Comparison of ENCODE assay signal across 18 cellular contexts in genomic region chr9:93084471-93084881, GRCh38. TPM values are rescaled to one million over a fixed set of nuclear protein-coding genes. Genes with fewer than 3 reads are reported as not detected.
A peak's percentile ranks its signal among the peaks of the same experiment; 100 is the strongest.
DNase-seq lines count a peak whose midpoint lies in the region; ATAC-seq, FAIRE-seq and TF ChIP-seq lines count a peak whose summit lies in the region.
"Had no signal": no experiment of that assay in that cellular context is flagged by ENCODE, and none has a peak within 500 bp of the region (broad histone marks: within the 10 kb centered on the region; RNA-seq: fewer than 3 reads in every experiment).

No MANE protein-coding gene starts in this region.

- H4K20me1 ChIP-seq in HepG2 (ENCODE audit: insufficient read depth, low read length), result no peaks in the 10 kb centered on the region

- H3K27ac Mint-ChIP-seq in activated CD4-positive, alpha-beta memory T cell treated with anti-CD3 and anti-CD28 coated beads, Interleukin-2, amount 10 ng/mL, durations not matched to agents 7 days and 5 days, result peak overlapping the region; percentile 91
- H3K27ac Mint-ChIP-seq in naive thymus-derived CD4-positive, alpha-beta T cell, result peak overlapping the region in 4 of 9 donors; percentile 14 to 98 (median 60)

- no peak overlapping the region for H3K4me3 Mint-ChIP-seq in activated CD4-positive, alpha-beta memory T cell treated with anti-CD3 and anti-CD28 coated beads, Interleukin-2, amount 10 ng/mL, durations not matched to agents 7 days and 5 days
- H3K4me3 Mint-ChIP-seq in naive thymus-derived CD4-positive, alpha-beta T cell, result no peak overlapping the region
- H3K4me3 Mint-ChIP-seq: dendritic cell treated with granulocyte-macrophage colony-stimulating factor and Interleukin-4, amounts not matched to agents 40 ng/mL and 50 ng/mL, for 4 days had no signal

- peaks cover 72% of the 10 kb centered on the region for H3K36me3 Mint-ChIP-seq in activated CD4-positive, alpha-beta memory T cell treated with anti-CD3 and anti-CD28 coated beads, Interleukin-2, amount 10 ng/mL, durations not matched to agents 7 days and 5 days (ENCODE audit: low read depth)
- H3K36me3 Mint-ChIP-seq in naive thymus-derived CD4-positive, alpha-beta T cell, result peaks cover 14 to 62% (median 44%) of the 10 kb centered on the region in 5 donors

- no peak overlapping the region for H3K9ac ChIP-seq in HepG2 (ENCODE audit: insufficient read depth, low read depth, low read length)

- FAIRE-seq in HepG2 (lab: Jason Lieb, UNC), result no peak
- FAIRE-seq: islet of Langerhans, K562 had no signal

- H3K79me2 ChIP-seq in HepG2 (ENCODE audit: insufficient read depth, low read length), result no peaks in the 10 kb centered on the region
- H3K79me2 ChIP-seq: hepatocyte had no signal

- no peak overlapping the region for H3K27ac ChIP-seq in right lobe of liver
- H3K27ac ChIP-seq in HepG2 (ENCODE audit: extremely low read length, insufficient read depth, low read length), result no peak overlapping the region
- H3K27ac ChIP-seq in naive thymus-derived CD4-positive, alpha-beta T cell (ENCODE audit: low read depth, low read length), result peak overlapping the region; percentile 68
- H3K27ac ChIP-seq: hepatocyte, PC-9 had no signal

- peak in 2 of 3 donors; percentile 37 to 43 for DNase-seq in right lobe of liver
- DNase-seq in HepG2 (ENCODE audit: low spot score), result no peak
- no peak for DNase-seq in activated CD4-positive, alpha-beta memory T cell treated with anti-CD3 and anti-CD28 coated beads, Interleukin-2, amount 10 ng/mL, durations not matched to agents 7 days and 5 days
- DNase-seq in naive thymus-derived CD4-positive, alpha-beta T cell, result peak in 1 of 9 donors; percentile 17
- DNase-seq in SKM-1 treated with dmso at 0.1 percent for 144 hours (lab: John Stamatoyannopoulos, UW; ENCODE audit: unreplicated experiment), result no peak
- DNase-seq in NCI-H510A (lab: John Stamatoyannopoulos, UW), result no peak
- DNase-seq: foreskin fibroblast; NCI-H187; PC-9; stimulated activated CD4-positive, alpha-beta T cell treated with anti-CD3 and anti-CD28 coated beads, Interleukin-12 subunit alpha, Interleukin-12 subunit beta, amount 100 ng/mL, for 4 hours; T1000 had no signal

- no peaks in the 10 kb centered on the region for H3K4me1 ChIP-seq in right lobe of liver
- H3K4me1 ChIP-seq in HepG2 (ENCODE audit: insufficient read depth, low read length), result peaks cover 9% of the 10 kb centered on the region
- peaks cover 18 to 25% of the 10 kb centered on the region in 2 donors for H3K4me1 ChIP-seq in naive thymus-derived CD4-positive, alpha-beta T cell (ENCODE audit: control insufficient read depth in 2 of 2, insufficient read depth in 2 of 2, low read length in 2 of 2)

- H3K27me3 ChIP-seq in right lobe of liver, result no peaks in the 10 kb centered on the region
- peaks cover 1 to 3% of the 10 kb centered on the region in 2 experiments; a peak in 2 of 5 replicates for H3K27me3 ChIP-seq in HepG2 (ENCODE audit: control insufficient read depth in 1 of 2, insufficient read depth in 2 of 2, low read length in 2 of 2)
- no peaks in the 10 kb centered on the region for H3K27me3 ChIP-seq in naive thymus-derived CD4-positive, alpha-beta T cell (ENCODE audit: control insufficient read depth in 2 of 2, insufficient read depth in 2 of 2, low read length in 2 of 2)
- H3K27me3 ChIP-seq: hepatocyte had no signal

- H3K36me3 ChIP-seq in right lobe of liver, result peaks cover 0 to 4% (median 0%) of the 10 kb centered on the region in 4 donors
- no peaks in the 10 kb centered on the region for H3K36me3 ChIP-seq in HepG2 (replicated peaks in 1 of 2; ENCODE audit: control insufficient read depth in 1 of 2, insufficient read depth in 2 of 2, low read length in 2 of 2)
- peaks cover 0 to 85% (median 42%) of the 10 kb centered on the region in 3 experiments for H3K36me3 ChIP-seq in naive thymus-derived CD4-positive, alpha-beta T cell (ENCODE audit: control insufficient read depth in 2 of 3, insufficient read depth in 3 of 3, low read length in 3 of 3)

- no peak for TF ChIP-seq CTCF in right lobe of liver (IDR thresholded peaks at IDR 0.05)
- TF ChIP-seq CTCF in HepG2 (CRISPR knock-in tag; IDR thresholded peaks at IDR 0.05), result no peak

- CTCF ChIA-PET in HepG2 (lab: Yijun Ruan, JAX; ENCODE audit: low intra/inter-chr PET ratio, low total read pairs), result no interaction called here
- CTCF ChIA-PET in activated CD4-positive, alpha-beta memory T cell treated with anti-CD3 and anti-CD28 coated beads, Interleukin-2, amount 10 ng/mL, durations not matched to agents 7 days and 5 days (lab: Charles Lee), result interaction anchor here (1.2 to 2.5 kb wide), 3 partner anchors 20 to 81 kb away, joined by 3 to 8 read pairs (median 8); no protein-coding TSS in a partner anchor
- CTCF ChIA-PET in naive thymus-derived CD4-positive, alpha-beta T cell (lab: Charles Lee), result no interaction called here

- TF ChIP-seq EP300 in HepG2 (IDR thresholded peaks at IDR 0.05; ENCODE audit: low read depth in 2 of 2, low read length in 2 of 2) (no peak), HepG2 (CRISPR knock-in tag; IDR thresholded peaks at IDR 0.05; ENCODE audit: borderline replicate concordance) (no peak)

- TF ChIP-seq POLR2A in right lobe of liver (IDR thresholded peaks at IDR 0.05) (no peak), HepG2 (IDR thresholded peaks at IDR 0.05; ENCODE audit: insufficient read depth in 1 of 2, low read depth in 2 of 2, low read length in 2 of 2) (no peak)

- TF ChIP-seq RAD21 in HepG2 (CRISPR knock-in tag; IDR thresholded peaks at IDR 0.05), result no peak

- H3K4me3 ChIP-seq in right lobe of liver, result no peak overlapping the region
- no peak overlapping the region for H3K4me3 ChIP-seq in HepG2 (replicated peaks in 1 of 3; ENCODE audit: insufficient read depth in 1 of 3, low read depth in 2 of 3, low read length in 3 of 3)
- H3K4me3 ChIP-seq in naive thymus-derived CD4-positive, alpha-beta T cell (ENCODE audit: low read length), result no peak overlapping the region
- H3K4me3 ChIP-seq: hepatocyte, K562, PC-9 had no signal

- no peak overlapping the region for H3K4me2 ChIP-seq in HepG2 (ENCODE audit: low read depth, low read length)
- H3K4me2 ChIP-seq: hepatocyte, PC-9 had no signal

- H3K9me3 Mint-ChIP-seq in activated CD4-positive, alpha-beta memory T cell treated with anti-CD3 and anti-CD28 coated beads, Interleukin-2, amount 10 ng/mL, durations not matched to agents 7 days and 5 days, result peaks cover 7% of the 10 kb centered on the region
- H3K9me3 Mint-ChIP-seq in naive thymus-derived CD4-positive, alpha-beta T cell, result peaks cover 0 to 7% (median 0%) of the 10 kb centered on the region in 11 donors
- H3K9me3 Mint-ChIP-seq: naive thymus-derived CD8-positive, alpha-beta T cell had no signal

- no peak for ATAC-seq in right lobe of liver
- no peak for ATAC-seq in HepG2
- no peak for ATAC-seq in naive thymus-derived CD4-positive, alpha-beta T cell
- no peak for ATAC-seq in GM21447 (IDR thresholded peaks at IDR 0.05; ENCODE audit: unreplicated experiment)
- ATAC-seq: K562 had no signal

- H3K9me3 ChIP-seq in right lobe of liver (no peaks in the 10 kb centered on the region), HepG2 (ENCODE audit: low read length) (no peaks in the 10 kb centered on the region)
- no peaks in the 10 kb centered on the region for H3K9me3 ChIP-seq in naive thymus-derived CD4-positive, alpha-beta T cell (ENCODE audit: control insufficient read depth in 2 of 3, low read length in 3 of 3)

- no peaks in the 10 kb centered on the region for H3K27me3 Mint-ChIP-seq in activated CD4-positive, alpha-beta memory T cell treated with anti-CD3 and anti-CD28 coated beads, Interleukin-2, amount 10 ng/mL, durations not matched to agents 7 days and 5 days
- no peaks in the 10 kb centered on the region for H3K27me3 Mint-ChIP-seq in naive thymus-derived CD4-positive, alpha-beta T cell
- H3K27me3 Mint-ChIP-seq: activated naive CD8-positive, alpha-beta T cell; dendritic cell treated with granulocyte-macrophage colony-stimulating factor and Interleukin-4, amounts not matched to agents 40 ng/mL and 50 ng/mL, for 4 days; naive thymus-derived CD8-positive, alpha-beta T cell had no signal

- BruUV-seq in HepG2 (replicated peaks; lab: Mats Ljungman, UMichigan), result no TSS peak

- POLR2A ChIA-PET in HepG2 (lab: Yijun Ruan, JAX), result interaction anchor here (1.1 kb wide), 1 partner anchor 11 kb away, joined by 3 read pairs; no protein-coding TSS in a partner anchor
- POLR2A ChIA-PET in activated CD4-positive, alpha-beta memory T cell treated with anti-CD3 and anti-CD28 coated beads, Interleukin-2, amount 10 ng/mL, durations not matched to agents 7 days and 5 days (lab: Charles Lee), result interaction anchor here (0.6 to 5.0 kb wide), 7 partner anchors 8 to 130 kb away, joined by 3 to 32 read pairs (median 6); partner anchors contain the start of gene CARD19
- POLR2A ChIA-PET in naive thymus-derived CD4-positive, alpha-beta T cell (lab: Charles Lee), result interaction anchor here (0.6 to 3.1 kb wide), 6 partner anchors 8 to 27 kb away, joined by 3 to 14 read pairs (median 6); no protein-coding TSS in a partner anchor

- WGBS in right lobe of liver (ENCODE audit: insufficient coverage, low coverage, low lambda C conversion rate, missing lambda C conversion rate), result 93% methylated on average over 2 of the region's 6 CpGs
- no CpG with 5 or more reads among the region's 6 CpGs for WGBS in HepG2 (ENCODE audit: low lambda C conversion rate)

- intact Hi-C loops in right lobe of liver (cut with DNase I), result no loop called here
- intact Hi-C loops in HepG2 (cut with micrococcal nuclease; ENCODE audit: unreplicated experiment), result no loop called here
- intact Hi-C loops in naive thymus-derived CD4-positive, alpha-beta T cell (cut with micrococcal nuclease), result no loop called here

- H3K4me1 Mint-ChIP-seq in activated CD4-positive, alpha-beta memory T cell treated with anti-CD3 and anti-CD28 coated beads, Interleukin-2, amount 10 ng/mL, durations not matched to agents 7 days and 5 days, result peaks cover 44% of the 10 kb centered on the region
- peaks cover 14 to 46% (median 40%) of the 10 kb centered on the region in 7 donors for H3K4me1 Mint-ChIP-seq in naive thymus-derived CD4-positive, alpha-beta T cell

- in situ Hi-C loops in HepG2 (cut with HindIII; ENCODE audit: extremely low pct_ligation_motif_present, low pct_unique_long_range_greater_than_20kb), result no loop called here

- no peak overlapping the region for H2AFZ ChIP-seq in HepG2 (ENCODE audit: low read length)
- H2AFZ ChIP-seq: hepatocyte, PC-9 had no signal

RNA-seq across cellular contexts. Expression of gene CARD19, which starts 11.5 kb away (rescaled TPM):
- 10 to 100 TPM in 3 of 6 experiments, 1 to 10 TPM in 3; 6.3 to 31.7 (median 12.1) TPM for total RNA-seq in right lobe of liver
- 15.2 and 18.4 TPM in 2 replicates for total RNA-seq in HepG2 (2016; rRNA removed; fragmentation: Illumina TruSeq; extraction: Trizol)
- 15.8 and 20.2 TPM in 2 replicates for total RNA-seq in HepG2 (2016; cell fraction: cytosol; rRNA removed; fragmentation: Illumina TruSeq; extraction: Trizol; ENCODE audit: low read depth)
- 18.6 and 20.5 TPM in 2 replicates for total RNA-seq in HepG2 (2016; cell fraction: insoluble cytoplasmic fraction; rRNA removed; fragmentation: Illumina TruSeq; extraction: Trizol)
- 17.3 and 29.5 TPM in 2 replicates for total RNA-seq in HepG2 (2016; cell fraction: membrane; rRNA removed; fragmentation: Illumina TruSeq; extraction: Trizol)
- 8.3 and 12.2 TPM in 2 replicates for total RNA-seq in HepG2 (2016; cell fraction: nucleus; rRNA removed; fragmentation: Illumina TruSeq; extraction: Trizol)
- 47.2 and 62.0 TPM in 2 replicates for polyA plus RNA-seq in HepG2 (2011; rRNA removed)
- 33.8 and 73.1 TPM in 2 replicates for polyA plus RNA-seq in HepG2 (2011; cell fraction: cytosol; rRNA removed)
- polyA plus RNA-seq in HepG2 (2011; cell fraction: nucleus; rRNA removed), result 101 and 106 TPM in 2 replicates
- polyA plus RNA-seq in HepG2 (2012), result 14.6 TPM in 2 replicates
- polyA plus RNA-seq in HepG2 (2016; cell fraction: cytosol; fragmentation: Illumina TruSeq; extraction: Trizol; ENCODE audit: low read depth), result 16.0 and 27.0 TPM in 2 replicates
- 14.7 and 18.5 TPM in 2 replicates for polyA plus RNA-seq in HepG2 (2016; cell fraction: insoluble cytoplasmic fraction; fragmentation: Illumina TruSeq; extraction: Trizol; ENCODE audit: low read depth)
- polyA plus RNA-seq in HepG2 (2016; cell fraction: membrane; fragmentation: Illumina TruSeq; extraction: Trizol; ENCODE audit: low read depth), result 13.4 and 18.5 TPM in 2 replicates
- polyA plus RNA-seq in HepG2 (2016; cell fraction: nucleus; fragmentation: Illumina TruSeq; extraction: Trizol; ENCODE audit: insufficient read depth, low read depth), result 25.1 and 25.9 TPM in 2 replicates
- 11.5 and 28.1 TPM in 2 replicates for polyA minus RNA-seq in HepG2 (2011; rRNA and poly(A)+ RNA removed; ENCODE audit: low replicate concordance)
- 14.0 and 17.6 TPM in 2 replicates for polyA minus RNA-seq in HepG2 (2011; cell fraction: cytosol; rRNA and poly(A)+ RNA removed)
- 11.3 and 12.8 TPM in 2 replicates for polyA minus RNA-seq in HepG2 (2011; cell fraction: nucleus; rRNA and poly(A)+ RNA removed)
- total RNA-seq in activated CD4-positive, alpha-beta memory T cell treated with anti-CD3 and anti-CD28 coated beads, Interleukin-2, amount 10 ng/mL, durations not matched to agents 7 days and 5 days, result 10 to 100 TPM; 80.4 to 83.5 TPM
- 10 to 100 TPM; 43.0 to 90.0 (median 54.1) TPM for total RNA-seq in naive thymus-derived CD4-positive, alpha-beta T cell
- polyA plus RNA-seq in naive thymus-derived CD4-positive, alpha-beta T cell, result 10 to 100 TPM; 59.2 to 75.6 TPM

RNA-seq across cellular contexts. Expression of gene SUSD3, which starts 26.0 kb away (rescaled TPM):
- 10 to 100 TPM in 4 of 6 experiments, 1 to 10 TPM in 2; 6.5 to 51.5 (median 31.2) TPM for total RNA-seq in right lobe of liver
- 6.0 and 7.0 TPM in 2 replicates for total RNA-seq in HepG2 (2016; rRNA removed; fragmentation: Illumina TruSeq; extraction: Trizol)
- total RNA-seq in HepG2 (2016; cell fraction: cytosol; rRNA removed; fragmentation: Illumina TruSeq; extraction: Trizol; ENCODE audit: low read depth), result 10.2 and 12.4 TPM in 2 replicates
- total RNA-seq in HepG2 (2016; cell fraction: insoluble cytoplasmic fraction; rRNA removed; fragmentation: Illumina TruSeq; extraction: Trizol), result 6.3 and 8.8 TPM in 2 replicates
- total RNA-seq in HepG2 (2016; cell fraction: membrane; rRNA removed; fragmentation: Illumina TruSeq; extraction: Trizol), result 10.0 and 14.6 TPM in 2 replicates
- 4.9 and 5.2 TPM in 2 replicates for total RNA-seq in HepG2 (2016; cell fraction: nucleus; rRNA removed; fragmentation: Illumina TruSeq; extraction: Trizol)
- polyA plus RNA-seq in HepG2 (2011; rRNA removed), result 9.1 and 11.7 TPM in 2 replicates
- polyA plus RNA-seq in HepG2 (2011; cell fraction: cytosol; rRNA removed), result 6.2 and 9.7 TPM in 2 replicates
- 4.6 and 5.9 TPM in 2 replicates for polyA plus RNA-seq in HepG2 (2011; cell fraction: nucleus; rRNA removed)
- polyA plus RNA-seq in HepG2 (2012), result 4.2 and 5.4 TPM in 2 replicates
- polyA plus RNA-seq in HepG2 (2016; cell fraction: cytosol; fragmentation: Illumina TruSeq; extraction: Trizol; ENCODE audit: low read depth), result 12.5 and 16.5 TPM in 2 replicates
- 5.3 and 7.1 TPM in 2 replicates for polyA plus RNA-seq in HepG2 (2016; cell fraction: insoluble cytoplasmic fraction; fragmentation: Illumina TruSeq; extraction: Trizol; ENCODE audit: low read depth)
- polyA plus RNA-seq in HepG2 (2016; cell fraction: membrane; fragmentation: Illumina TruSeq; extraction: Trizol; ENCODE audit: low read depth), result 12.6 and 14.6 TPM in 2 replicates
- polyA plus RNA-seq in HepG2 (2016; cell fraction: nucleus; fragmentation: Illumina TruSeq; extraction: Trizol; ENCODE audit: insufficient read depth, low read depth), result 9.7 and 10.7 TPM in 2 replicates
- 7.9 TPM in 1 of 2 replicates, not detected in the other for polyA minus RNA-seq in HepG2 (2011; rRNA and poly(A)+ RNA removed; ENCODE audit: low replicate concordance)
- 1.8 and 2.8 TPM in 2 replicates for polyA minus RNA-seq in HepG2 (2011; cell fraction: cytosol; rRNA and poly(A)+ RNA removed)
- polyA minus RNA-seq in HepG2 (2011; cell fraction: nucleus; rRNA and poly(A)+ RNA removed), result 0.90 and 0.99 TPM in 2 replicates
- total RNA-seq in activated CD4-positive, alpha-beta memory T cell treated with anti-CD3 and anti-CD28 coated beads, Interleukin-2, amount 10 ng/mL, durations not matched to agents 7 days and 5 days, result 10 to 100 TPM; 69.6 to 71.4 TPM
- 10 to 100 TPM; 62.8 to 83.5 (median 68.7) TPM for total RNA-seq in naive thymus-derived CD4-positive, alpha-beta T cell
- polyA plus RNA-seq in naive thymus-derived CD4-positive, alpha-beta T cell, result 100 to 1,000 TPM; 186 to 315 TPM

RNA-seq across cellular contexts. Expression of gene NINJ1, which starts 49.6 kb away (rescaled TPM):
- total RNA-seq in right lobe of liver (100 to 1,000 TPM in 1 of 6 experiments, 10 to 100 TPM in 5; 35.6 to 103 (median 65.1) TPM), HepG2 (2016; rRNA removed; fragmentation: Illumina TruSeq; extraction: Trizol) (77.1 and 92.1 TPM in 2 replicates)
- 104 and 127 TPM in 2 replicates for total RNA-seq in HepG2 (2016; cell fraction: cytosol; rRNA removed; fragmentation: Illumina TruSeq; extraction: Trizol; ENCODE audit: low read depth)
- 66.8 and 94.8 TPM in 2 replicates for total RNA-seq in HepG2 (2016; cell fraction: insoluble cytoplasmic fraction; rRNA removed; fragmentation: Illumina TruSeq; extraction: Trizol)
- total RNA-seq in HepG2 (2016; cell fraction: membrane; rRNA removed; fragmentation: Illumina TruSeq; extraction: Trizol), result 149 and 180 TPM in 2 replicates
- 48.9 and 58.7 TPM in 2 replicates for total RNA-seq in HepG2 (2016; cell fraction: nucleus; rRNA removed; fragmentation: Illumina TruSeq; extraction: Trizol)
- 81.2 and 109 TPM in 2 replicates for polyA plus RNA-seq in HepG2 (2011; rRNA removed)
- 83.2 and 110 TPM in 2 replicates for polyA plus RNA-seq in HepG2 (2011; cell fraction: cytosol; rRNA removed)
- 62.3 and 83.6 TPM in 2 replicates for polyA plus RNA-seq in HepG2 (2011; cell fraction: nucleus; rRNA removed)
- 77.3 and 145 TPM in 2 replicates for polyA plus RNA-seq in HepG2 (2012)
- polyA plus RNA-seq in HepG2 (2016; cell fraction: cytosol; fragmentation: Illumina TruSeq; extraction: Trizol; ENCODE audit: low read depth), result 196 and 226 TPM in 2 replicates
- polyA plus RNA-seq in HepG2 (2016; cell fraction: insoluble cytoplasmic fraction; fragmentation: Illumina TruSeq; extraction: Trizol; ENCODE audit: low read depth), result 104 and 130 TPM in 2 replicates
- polyA plus RNA-seq in HepG2 (2016; cell fraction: membrane; fragmentation: Illumina TruSeq; extraction: Trizol; ENCODE audit: low read depth), result 235 and 242 TPM in 2 replicates
- 122 and 127 TPM in 2 replicates for polyA plus RNA-seq in HepG2 (2016; cell fraction: nucleus; fragmentation: Illumina TruSeq; extraction: Trizol; ENCODE audit: insufficient read depth, low read depth)
- 22.5 and 101 TPM in 2 replicates for polyA minus RNA-seq in HepG2 (2011; rRNA and poly(A)+ RNA removed; ENCODE audit: low replicate concordance)
- polyA minus RNA-seq in HepG2 (2011; cell fraction: cytosol; rRNA and poly(A)+ RNA removed), result 26.1 and 26.7 TPM in 2 replicates
- polyA minus RNA-seq in HepG2 (2011; cell fraction: nucleus; rRNA and poly(A)+ RNA removed), result 17.8 and 21.8 TPM in 2 replicates
- 10 to 100 TPM; 36.9 to 37.4 TPM for total RNA-seq in activated CD4-positive, alpha-beta memory T cell treated with anti-CD3 and anti-CD28 coated beads, Interleukin-2, amount 10 ng/mL, durations not matched to agents 7 days and 5 days
- total RNA-seq in naive thymus-derived CD4-positive, alpha-beta T cell, result 100 to 1,000 TPM in 2 of 5 experiments, 10 to 100 TPM in 3; 30.7 to 163 (median 64.7) TPM
- 100 to 1,000 TPM; 113 to 133 TPM for polyA plus RNA-seq in naive thymus-derived CD4-positive, alpha-beta T cell

Comparison
In these comparisons a context has a peak if more than half of its experiments do, and no peak if none do; other contexts are left out.
1. DNase-seq: peak in right lobe of liver (2 of 3); none in HepG2 (single experiment), activated CD4-positive, alpha-beta memory T cell treated with anti-CD3 and anti-CD28 coated beads, Interleukin-2, amount 10 ng/mL, durations not matched to agents 7 days and 5 days (single experiment), SKM-1 treated with dmso at 0.1 percent for 144 hours (single experiment) and NCI-H510A (single experiment).